11 cellular contexts compared by ENCODE assay signal in genomic region chrX:45479835-45480422, GRCh38.
A peak's percentile ranks its signal among the peaks of the same experiment; 100 is the strongest.
DNase-seq lines count a peak whose midpoint lies in the region; ATAC-seq and TF ChIP-seq lines count a peak whose summit lies in the region.
"Had no signal": no experiment of that assay in that cellular context is flagged by ENCODE, and none has a peak within 500 bp of the region (broad histone marks: within the 10 kb centered on the region; RNA-seq: fewer than 3 reads in every experiment).

No MANE protein-coding gene starts in this region.

- TF ChIP-seq POLR2A in heart left ventricle (IDR thresholded peaks at IDR 0.05) = no peak

- H3K9me2 ChIP-seq in PC-3 (replicated peaks; ENCODE audit: low read length) = no peaks in the 10 kb centered on the region

- no peaks in the 10 kb centered on the region for H3K27me3 ChIP-seq in PC-3 (ENCODE audit: low read length)
- H3K27me3 ChIP-seq in esophagus (ENCODE audit: control insufficient read depth in 1 of 2, insufficient read depth in 2 of 2, low read length in 2 of 2) = no peaks in the 10 kb centered on the region
- H3K27me3 ChIP-seq in heart left ventricle = no peaks in the 10 kb centered on the region
- H3K27me3 ChIP-seq: tibial artery had no signal

- intact Hi-C loops in PC-3 (cut with micrococcal nuclease) (loop anchor here (1.0 to 2.0 kb wide), 5 partner anchors 27 to 235 kb away; no protein-coding TSS in a partner anchor), heart left ventricle (cut with DNase I) (no loop called here)

- POLR2A ChIA-PET in PC-3 (lab: Charles Lee; ENCODE audit: unreplicated experiment) = interaction anchor here (0.5 to 1.9 kb wide), 5 partner anchors 18 to 335 kb away, joined by 3 to 10 read pairs (median 5); no protein-coding TSS in a partner anchor

- H3K4me1 ChIP-seq in PC-3 (ENCODE audit: insufficient read depth, low read length) (peaks cover 48% of the 10 kb centered on the region), esophagus (ENCODE audit: control insufficient read depth in 2 of 2, insufficient read depth in 2 of 2, low read length in 1 of 2) (no peaks in the 10 kb centered on the region), heart left ventricle (no peaks in the 10 kb centered on the region)

- H3K4me2 ChIP-seq in PC-3 (ENCODE audit: low read length) = peak overlapping the region; percentile 80

- ATAC-seq in PC-3 = peak; percentile 83
- no peak for ATAC-seq in heart left ventricle

- peaks cover 7% of the 10 kb centered on the region for H3F3A ChIP-seq in PC-3 (ENCODE audit: low read length, unreplicated experiment)

- no peaks in the 10 kb centered on the region for H3K9me3 ChIP-seq in PC-3 (ENCODE audit: low read length)
- H3K9me3 ChIP-seq in esophagus (ENCODE audit: control insufficient read depth in 2 of 2, insufficient read depth in 1 of 2, low read depth in 1 of 2, low read length in 1 of 2) = no peaks in the 10 kb centered on the region
- peaks cover 0 to 5% (median 0%) of the 10 kb centered on the region in 12 donors for H3K9me3 ChIP-seq in heart left ventricle
- H3K9me3 ChIP-seq: tibial artery had no signal

- TF ChIP-seq CTCF in PC-3 (conservative IDR thresholded peaks at IDR 0.05; ENCODE audit: low read depth, low read length) (no peak), heart left ventricle (IDR thresholded peaks at IDR 0.05) (no peak)

- H3K9ac ChIP-seq in PC-3 (ENCODE audit: low read length) = peak overlapping the region; percentile 99

- H2AFZ ChIP-seq in PC-3 (ENCODE audit: low read length) = no peak overlapping the region

- H3K27ac ChIP-seq in PC-3 (ENCODE audit: low read length) (peak overlapping the region; percentile 100), esophagus (ENCODE audit: low read depth in 2 of 2, low read length in 1 of 2) (peak overlapping the region; percentile 50 to 81), heart left ventricle (no peak overlapping the region)

- DNase-seq in GM04503 (ENCODE audit: low read depth) (peak; percentile 77), PC-3 (peak; percentile 96), pulmonary artery endothelial cell (ENCODE audit: low read depth, low spot score) (peak; percentile 50), heart left ventricle (no peak), NCI-H2029 (lab: John Stamatoyannopoulos, UW) (no peak), NCI-H1048 (lab: John Stamatoyannopoulos, UW) (no peak)
- DNase-seq in stimulated activated CD4-positive, alpha-beta T cell treated with anti-CD3 and anti-CD28 coated beads, Interleukin-2, amount 100 ng/mL, for 24 hours = no peak
- DNase-seq: NK-92 treated with Interleukin-12 subunit alpha and Interleukin-12 subunit beta, amount 100 ng/mL, for 24 hours; stimulated activated CD4-positive, alpha-beta T cell treated with anti-CD3 and anti-CD28 coated beads, Interleukin-2, amount 100 ng/mL, for 48 hours; tibial artery had no signal

- CTCF ChIA-PET in PC-3 (lab: Charles Lee) = interaction anchor here (0.5 to 0.6 kb wide), 2 partner anchors 264 to 320 kb away, joined by 3 read pairs; no protein-coding TSS in a partner anchor

- H4K20me1 ChIP-seq in PC-3 (ENCODE audit: low read length) = no peaks in the 10 kb centered on the region

- no TSS peak for BruUV-seq in PC-3 (replicated peaks; lab: Mats Ljungman, UMichigan)

- H3K79me2 ChIP-seq in PC-3 (ENCODE audit: low read length) = peaks cover 33% of the 10 kb centered on the region

- H3K4me3 ChIP-seq in PC-3 (ENCODE audit: low read length) (no peak overlapping the region), esophagus (ENCODE audit: low read depth in 1 of 2, low read length in 2 of 2) (no peak overlapping the region), heart left ventricle (no peak overlapping the region)
- H3K4me3 ChIP-seq: tibial artery had no signal

- 41 to 52% methylated on average over 4 of the region's 4 CpGs for WGBS in esophagus, 2 donors
- 57 to 81% (median 73%) methylated on average over 4 of the region's 4 CpGs for whole genome bisulfite sequencing in heart left ventricle, 4 donors

- H3K36me3 ChIP-seq in PC-3 (ENCODE audit: low read depth, low read length) = peaks cover 2% of the 10 kb centered on the region; the same call in 1 of the 2 replicates
- no peaks in the 10 kb centered on the region for H3K36me3 ChIP-seq in esophagus (ENCODE audit: control insufficient read depth in 2 of 2, insufficient read depth in 2 of 2, low read length in 1 of 2)
- no peaks in the 10 kb centered on the region for H3K36me3 ChIP-seq in heart left ventricle
- H3K36me3 ChIP-seq: tibial artery had no signal

Comparison
In these comparisons a context has a peak if more than half of its experiments do, and no peak if none do; other contexts are left out.
1. DNase-seq: peak in GM04503 (single experiment), PC-3 (single experiment) and pulmonary artery endothelial cell (single experiment); none in stimulated activated CD4-positive, alpha-beta T cell treated with anti-CD3 and anti-CD28 coated beads, Interleukin-2, amount 100 ng/mL, for 24 hours (0 of 2), heart left ventricle (0 of 5), NCI-H2029 (single experiment) and NCI-H1048 (single experiment).
2. H3K27ac ChIP-seq: peak in PC-3 (single experiment) and esophagus (2 of 2); none in heart left ventricle (0 of 12).